15 cellular contexts compared by ENCODE assay signal in the genomic region with DNA sequence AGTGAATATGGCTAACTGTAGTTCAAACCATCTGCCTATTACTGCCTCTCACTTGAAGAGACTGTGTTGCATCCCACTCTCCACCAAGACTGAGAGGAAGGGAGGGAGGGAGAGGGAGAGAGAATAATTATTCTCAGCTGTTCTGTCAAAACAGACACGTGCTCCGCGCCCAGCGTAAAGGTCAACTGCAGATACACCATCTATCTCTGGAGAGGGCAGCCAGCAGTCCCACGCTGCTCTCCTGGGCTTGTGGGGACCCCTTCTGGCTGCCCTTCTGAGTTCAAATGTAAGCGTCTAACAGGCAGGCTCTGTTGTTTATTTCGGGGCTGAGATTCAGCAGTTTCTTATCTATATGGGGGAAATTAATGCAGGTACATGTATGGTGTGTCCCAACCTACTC.
DNase-seq lines count a peak whose midpoint lies in the region; ATAC-seq, FAIRE-seq and TF ChIP-seq lines count a peak whose summit lies in the region.
"Had no signal": no experiment of that assay in that cellular context is flagged by ENCODE, and none has a peak within 500 bp of the region (broad histone marks: within the 10 kb centered on the region; RNA-seq: fewer than 3 reads in every experiment).

No MANE protein-coding gene starts in this region.

- TF ChIP-seq CTCF in HepG2 (CRISPR knock-in tag; IDR thresholded peaks at IDR 0.05): peak; percentile 61
- no peak for TF ChIP-seq CTCF in CD8-positive, alpha-beta T cell (IDR thresholded peaks at IDR 0.05)

- H3K27me3 ChIP-seq in Karpas-422 (ENCODE audit: low read length) (no peaks in the 10 kb centered on the region), SJCRH30 (no peaks in the 10 kb centered on the region), HepG2 (ENCODE audit: control insufficient read depth in 1 of 2, insufficient read depth in 2 of 2, low read length in 2 of 2) (no peaks in the 10 kb centered on the region)
- no peaks in the 10 kb centered on the region for H3K27me3 ChIP-seq in CD8-positive, alpha-beta T cell (ENCODE audit: insufficient read depth, low read length)
- H3K27me3 ChIP-seq: tibial artery had no signal

- CTCF ChIA-PET in HepG2 (lab: Yijun Ruan, JAX; ENCODE audit: low intra/inter-chr PET ratio, low total read pairs): no interaction called here
- CTCF ChIA-PET in CD8-positive, alpha-beta T cell (lab: Charles Lee): interaction anchor here (0.8 kb wide), 1 partner anchor 313 kb away, joined by 3 read pairs; no protein-coding TSS in a partner anchor

- TF ChIP-seq POLR2A in HepG2 (IDR thresholded peaks at IDR 0.05; ENCODE audit: insufficient read depth in 1 of 2, low read depth in 2 of 2, low read length in 2 of 2): no peak

- H3K9me3 ChIP-seq in Karpas-422 (ENCODE audit: low read length) (no peaks in the 10 kb centered on the region), SJCRH30 (replicated peaks) (no peaks in the 10 kb centered on the region), HepG2 (ENCODE audit: low read length) (no peaks in the 10 kb centered on the region)
- H3K9me3 ChIP-seq in CD8-positive, alpha-beta T cell (ENCODE audit: low read length): no peaks in the 10 kb centered on the region
- H3K9me3 ChIP-seq: psoas muscle, tibial artery had no signal

- peak; percentile 28 for FAIRE-seq in HepG2 (lab: Jason Lieb, UNC)

- TF ChIP-seq EP300 in HepG2 (IDR thresholded peaks at IDR 0.05; ENCODE audit: low read depth in 2 of 2, low read length in 2 of 2): no peak
- no peak for TF ChIP-seq EP300 in HepG2 (CRISPR knock-in tag; IDR thresholded peaks at IDR 0.05; ENCODE audit: borderline replicate concordance)

- DNase-seq in DMS 273 treated with DMSO at 0.1 percent for 48 hours (lab: John Stamatoyannopoulos, UW) (peak; percentile 79), Karpas-422 (peak; percentile 74), SJCRH30 (peak; percentile 72 to 76), HepG2 (ENCODE audit: low spot score) (peak; percentile 35), posterior cingulate gyrus (no peak)
- no peak for DNase-seq in CD8-positive, alpha-beta T cell
- DNase-seq: activated CD4-positive, alpha-beta T cell treated with anti-CD3 and anti-CD28 coated beads for 48 hours; activated naive CD4-positive, alpha-beta T cell treated with anti-CD3 and anti-CD28 coated beads, Interleukin-2, amount 10 ng/mL, durations not matched to agents 7 days and 5 days; CD4-positive, alpha-beta T cell; foreskin fibroblast; mammary epithelial cell; psoas muscle; tibial artery had no signal

- H2AFZ ChIP-seq in Karpas-422 (ENCODE audit: low read length) (no peak overlapping the region), HepG2 (ENCODE audit: low read length) (no peak overlapping the region)

- intact Hi-C loops in HepG2 (cut with micrococcal nuclease; ENCODE audit: unreplicated experiment): loop anchor here (1.0 kb wide), 1 partner anchor 192 kb away; no protein-coding TSS in a partner anchor
- intact Hi-C loops in CD8-positive, alpha-beta T cell (cut with DNase I, micrococcal nuclease): no loop called here
- intact Hi-C loops in posterior cingulate gyrus (cut with DNase I): no loop called here

- H3K79me2 ChIP-seq in Karpas-422 (ENCODE audit: low read length): no peaks in the 10 kb centered on the region
- H3K79me2 ChIP-seq in HepG2 (ENCODE audit: insufficient read depth, low read length): no peaks in the 10 kb centered on the region

- no peak for TF ChIP-seq RAD21 in HepG2 (CRISPR knock-in tag; IDR thresholded peaks at IDR 0.05)

- H3K4me3 ChIP-seq in Karpas-422 (ENCODE audit: low read length): no peak overlapping the region
- H3K4me3 ChIP-seq in SJCRH30: no peak overlapping the region
- H3K4me3 ChIP-seq in HepG2 (replicated peaks in 1 of 3; ENCODE audit: insufficient read depth in 1 of 3, low read depth in 2 of 3, low read length in 3 of 3): no peak overlapping the region
- no peak overlapping the region for H3K4me3 ChIP-seq in CD8-positive, alpha-beta T cell (ENCODE audit: low read depth, low read length)
- H3K4me3 ChIP-seq: psoas muscle, tibial artery had no signal

- H3K36me3 Mint-ChIP-seq in CD8-positive, alpha-beta T cell: no peaks in the 10 kb centered on the region
- H3K36me3 Mint-ChIP-seq: activated naive CD4-positive, alpha-beta T cell treated with anti-CD3 and anti-CD28 coated beads, Interleukin-2, amount 10 ng/mL, durations not matched to agents 7 days and 5 days had no signal

- BruUV-seq in HepG2 (replicated peaks; lab: Mats Ljungman, UMichigan): no TSS peak

- no peak overlapping the region for H3K4me2 ChIP-seq in Karpas-422 (ENCODE audit: low read depth, low read length, poor library complexity, severe bottlenecking)
- H3K4me2 ChIP-seq in HepG2 (ENCODE audit: low read depth, low read length): no peak overlapping the region

- WGBS in HepG2 (ENCODE audit: low lambda C conversion rate): 5% methylated on average over 4 of the region's 7 CpGs

- peak; percentile 96 for ATAC-seq in HepG2
- no peak for ATAC-seq in HG02798 (IDR thresholded peaks at IDR 0.05; ENCODE audit: poor library complexity, unreplicated experiment)
- ATAC-seq in GM19328 (IDR thresholded peaks at IDR 0.05; ENCODE audit: unreplicated experiment): no peak
- no peak for ATAC-seq in CD8-positive, alpha-beta T cell
- ATAC-seq: psoas muscle had no signal

- H4K20me1 ChIP-seq in Karpas-422 (ENCODE audit: insufficient read depth, low read depth, low read length): no peaks in the 10 kb centered on the region
- H4K20me1 ChIP-seq in HepG2 (ENCODE audit: insufficient read depth, low read length): no peaks in the 10 kb centered on the region

- H3K9ac ChIP-seq in Karpas-422 (ENCODE audit: low read length): no peak overlapping the region
- H3K9ac ChIP-seq in HepG2 (ENCODE audit: insufficient read depth, low read depth, low read length): no peak overlapping the region

- peaks cover 25% of the 10 kb centered on the region for H3K4me1 ChIP-seq in Karpas-422 (ENCODE audit: low read length)
- H3K4me1 ChIP-seq in SJCRH30: no peaks in the 10 kb centered on the region
- H3K4me1 ChIP-seq in HepG2 (ENCODE audit: insufficient read depth, low read length): no peaks in the 10 kb centered on the region
- no peaks in the 10 kb centered on the region for H3K4me1 ChIP-seq in CD8-positive, alpha-beta T cell (ENCODE audit: insufficient read depth, low read length)
- H3K4me1 ChIP-seq: tibial artery had no signal

- H3K4me3 Mint-ChIP-seq in CD8-positive, alpha-beta T cell: no peak overlapping the region
- H3K4me3 Mint-ChIP-seq: activated naive CD4-positive, alpha-beta T cell treated with anti-CD3 and anti-CD28 coated beads, Interleukin-2, amount 10 ng/mL, durations not matched to agents 7 days and 5 days; CD4-positive, alpha-beta T cell had no signal

- H3K4me1 Mint-ChIP-seq in CD8-positive, alpha-beta T cell (ENCODE audit: low read depth): no peaks in the 10 kb centered on the region
- H3K4me1 Mint-ChIP-seq: activated naive CD4-positive, alpha-beta T cell treated with anti-CD3 and anti-CD28 coated beads, Interleukin-2, amount 10 ng/mL, durations not matched to agents 7 days and 5 days had no signal

- POLR2A ChIA-PET in HepG2 (lab: Yijun Ruan, JAX): no interaction called here
- POLR2A ChIA-PET in CD8-positive, alpha-beta T cell (lab: Charles Lee): no interaction called here

- in situ Hi-C loops in HepG2 (cut with HindIII; ENCODE audit: extremely low pct_ligation_motif_present, low pct_unique_long_range_greater_than_20kb): no loop called here

- H3K27ac ChIP-seq in Karpas-422 (ENCODE audit: low read length) (no peak overlapping the region), SJCRH30 (no peak overlapping the region), HepG2 (ENCODE audit: extremely low read length, insufficient read depth, low read length) (no peak overlapping the region)
- H3K27ac ChIP-seq in CD8-positive, alpha-beta T cell (ENCODE audit: low read depth, low read length): no peak overlapping the region
- H3K27ac ChIP-seq: psoas muscle, tibial artery had no signal

- H3K36me3 ChIP-seq in Karpas-422 (ENCODE audit: insufficient read depth, low read length): no peaks in the 10 kb centered on the region
- H3K36me3 ChIP-seq in SJCRH30: no peaks in the 10 kb centered on the region
- no peaks in the 10 kb centered on the region for H3K36me3 ChIP-seq in HepG2 (replicated peaks in 1 of 2; ENCODE audit: control insufficient read depth in 1 of 2, insufficient read depth in 2 of 2, low read length in 2 of 2)
- H3K36me3 ChIP-seq in CD8-positive, alpha-beta T cell (ENCODE audit: insufficient read depth, low read length): no peaks in the 10 kb centered on the region
- H3K36me3 ChIP-seq: tibial artery had no signal

- no peaks in the 10 kb centered on the region for H3K9me2 ChIP-seq in Karpas-422 (replicated peaks; ENCODE audit: insufficient read depth, low read length)

- H3K27me3 Mint-ChIP-seq in CD8-positive, alpha-beta T cell (ENCODE audit: low read depth): no peaks in the 10 kb centered on the region
- H3K27me3 Mint-ChIP-seq: activated naive CD4-positive, alpha-beta T cell treated with anti-CD3 and anti-CD28 coated beads, Interleukin-2, amount 10 ng/mL, durations not matched to agents 7 days and 5 days; CD4-positive, alpha-beta T cell had no signal

- H3K9me3 Mint-ChIP-seq in CD8-positive, alpha-beta T cell: no peaks in the 10 kb centered on the region
- H3K9me3 Mint-ChIP-seq: CD4-positive, alpha-beta T cell had no signal

- H3K27ac Mint-ChIP-seq in CD8-positive, alpha-beta T cell: no peak overlapping the region
- H3K27ac Mint-ChIP-seq: activated naive CD4-positive, alpha-beta T cell treated with anti-CD3 and anti-CD28 coated beads, Interleukin-2, amount 10 ng/mL, durations not matched to agents 7 days and 5 days; CD4-positive, alpha-beta T cell had no signal

TF ChIP-seq in HepG2, 621 proteins besides CTCF, POLR2A, EP300 and RAD21 (continues in another document):
- peak; percentile 16; the same call in 1 of the 2 replicates for TF ChIP-seq SMC3 (IDR thresholded peaks at IDR 0.05; ENCODE audit: low read length)
- no peak for TF ChIP-seq ZSCAN31 (CRISPR knock-in tag; IDR thresholded peaks at IDR 0.05; ENCODE audit: low read depth)
- TF ChIP-seq RARA (CRISPR knock-in tag; IDR thresholded peaks at IDR 0.05): no peak
- no peak for TF ChIP-seq RAD51 (IDR thresholded peaks at IDR 0.05; ENCODE audit: borderline replicate concordance)
- TF ChIP-seq ZNF230 (CRISPR knock-in tag; IDR thresholded peaks at IDR 0.05): no peak

Comparison
In these comparisons a context has a peak if more than half of its experiments do, and no peak if none do; other contexts are left out.
1. DNase-seq: peak in DMS 273 treated with DMSO at 0.1 percent for 48 hours (single experiment), Karpas-422 (single experiment), SJCRH30 (2 of 2) and HepG2 (single experiment); none in CD8-positive, alpha-beta T cell (0 of 7) and posterior cingulate gyrus (0 of 10).